In the genomic region with DNA sequence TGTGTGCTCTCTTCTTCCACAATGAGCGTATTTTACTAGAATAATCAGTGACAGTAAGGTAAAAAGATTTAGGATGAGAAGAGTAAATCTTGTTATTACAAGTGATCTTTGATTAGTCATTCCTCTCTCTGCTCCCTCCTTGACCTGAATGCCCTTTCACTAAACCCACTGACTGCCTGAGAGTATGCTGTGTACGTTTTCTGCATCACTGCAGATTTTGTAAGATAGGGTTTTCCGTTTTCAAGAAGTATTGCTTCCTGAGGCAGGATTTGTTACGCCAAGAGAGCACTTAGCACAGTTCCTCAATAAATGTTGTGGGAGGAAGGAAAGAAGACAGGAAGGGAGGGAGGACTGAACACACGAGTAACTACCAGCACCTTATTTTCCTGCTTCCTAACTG, we compare ENCODE assay signal across 9 cellular contexts. TPM values are rescaled to one million over a fixed set of nuclear protein-coding genes. Genes with fewer than 3 reads are reported as not detected.
DNase-seq lines count a peak whose midpoint lies in the region; ATAC-seq, FAIRE-seq and TF ChIP-seq lines count a peak whose summit lies in the region.
"Had no signal": no experiment of that assay in that cellular context is flagged by ENCODE, and none has a peak within 500 bp of the region (broad histone marks: within the 10 kb centered on the region; RNA-seq: fewer than 3 reads in every experiment).

No MANE protein-coding gene starts in this region.

- H3K4me2 ChIP-seq in astrocyte (ENCODE audit: low read length) (peak overlapping the region; percentile 1), neuronal stem cell (ENCODE audit: insufficient read depth, low read length, poor library complexity, severe bottlenecking) (no peak overlapping the region)

- H3K4me1 ChIP-seq in astrocyte (ENCODE audit: insufficient read depth, low read length) (peaks cover 11% of the 10 kb centered on the region), right atrium auricular region (no peaks in the 10 kb centered on the region), Peyer's patch (peaks cover 0 to 35% (median 0%) of the 10 kb centered on the region in 4 donors), neuronal stem cell (ENCODE audit: control insufficient read depth in 2 of 2, insufficient read depth in 1 of 2, low read depth in 1 of 2, low read length in 2 of 2) (peaks cover 0 to 14% of the 10 kb centered on the region in 2 donors)

- H3K14ac ChIP-seq in neuronal stem cell (ENCODE audit: low read length), result no peak overlapping the region

- H3K27ac Mint-ChIP-seq in CD14-positive monocyte, result peak overlapping the region; percentile 90 to 98 (median 97)
- H3K27ac Mint-ChIP-seq in astrocyte (ENCODE audit: unreplicated experiment), result no peak overlapping the region

- no peak overlapping the region for H4K91ac ChIP-seq in neuronal stem cell (ENCODE audit: low read depth, low read length, poor library complexity)

- H3K4me3 ChIP-seq in astrocyte (ENCODE audit: insufficient read depth, low read depth, low read length), result no peak overlapping the region
- H3K4me3 ChIP-seq in right atrium auricular region, result no peak overlapping the region
- H3K4me3 ChIP-seq in Peyer's patch, result no peak overlapping the region
- no peak overlapping the region for H3K4me3 ChIP-seq in neuronal stem cell (ENCODE audit: low read length in 2 of 2)
- H3K4me3 ChIP-seq: heart right ventricle had no signal

- peak; percentile 76 for DNase-seq in CD14-positive monocyte (ENCODE audit: low spot score)
- no peak for DNase-seq in astrocyte (ENCODE audit: low read depth)
- DNase-seq in nucleus accumbens (lab: John Stamatoyannopoulos, UW), result no peak
- DNase-seq in right atrium auricular region (ENCODE audit: low spot score), result no peak
- no peak for DNase-seq in Peyer's patch
- no peak for DNase-seq in neuronal stem cell (ENCODE audit: low spot score)
- DNase-seq: heart right ventricle had no signal

- H3K9me3 ChIP-seq in astrocyte (ENCODE audit: insufficient read depth, low read depth, low read length), result no peaks in the 10 kb centered on the region
- H3K9me3 ChIP-seq in right atrium auricular region, result no peaks in the 10 kb centered on the region
- no peaks in the 10 kb centered on the region for H3K9me3 ChIP-seq in Peyer's patch
- H3K9me3 ChIP-seq in neuronal stem cell (replicated peaks in 1 of 2; ENCODE audit: control insufficient read depth in 2 of 2, insufficient read depth in 1 of 2, low read depth in 1 of 2, low read length in 2 of 2), result no peaks in the 10 kb centered on the region
- H3K9me3 ChIP-seq: heart right ventricle had no signal

- H3K23ac ChIP-seq in neuronal stem cell (ENCODE audit: low read depth, low read length, poor library complexity), result no peak overlapping the region

- peaks cover 68% of the 10 kb centered on the region for H3K4me1 Mint-ChIP-seq in CD14-positive monocyte
- peaks cover 13% of the 10 kb centered on the region for H3K4me1 Mint-ChIP-seq in astrocyte (ENCODE audit: low read depth, unreplicated experiment)

- peaks cover 35 to 69% (median 48%) of the 10 kb centered on the region in 3 donors for H3K27me3 Mint-ChIP-seq in CD14-positive monocyte (ENCODE audit: low read depth in 3 of 3)
- H3K27me3 Mint-ChIP-seq in astrocyte (ENCODE audit: low read depth, unreplicated experiment), result peaks cover 29% of the 10 kb centered on the region

- no peak for TF ChIP-seq CTCF in CD14-positive monocyte (IDR thresholded peaks at IDR 0.05)
- no peak for TF ChIP-seq CTCF in astrocyte (IDR thresholded peaks at IDR 0.05; ENCODE audit: insufficient read depth, low read depth, low read length)
- no peak for TF ChIP-seq CTCF in right atrium auricular region (IDR thresholded peaks at IDR 0.05)
- no peak for TF ChIP-seq CTCF in Peyer's patch (IDR thresholded peaks at IDR 0.05)

- peaks cover 17 to 45% of the 10 kb centered on the region in 2 donors for H3K36me3 Mint-ChIP-seq in CD14-positive monocyte
- H3K36me3 Mint-ChIP-seq in astrocyte (ENCODE audit: low read depth, unreplicated experiment), result no peaks in the 10 kb centered on the region

- intact Hi-C loops in CD14-positive monocyte (cut with micrococcal nuclease), result loop anchor here in 1 of 2 donors (1.0 kb wide), 1 partner anchor 12 kb away; no protein-coding TSS in a partner anchor

- no peak overlapping the region for H2BK15ac ChIP-seq in neuronal stem cell (ENCODE audit: low read length)

- peaks cover 0 to 4% (median 0%) of the 10 kb centered on the region in 7 donors for H3K9me3 Mint-ChIP-seq in CD14-positive monocyte
- H3K9me3 Mint-ChIP-seq in astrocyte (ENCODE audit: unreplicated experiment), result no peaks in the 10 kb centered on the region

- no peaks in the 10 kb centered on the region for H3K27me3 ChIP-seq in astrocyte (ENCODE audit: insufficient read depth, low read length)
- no peaks in the 10 kb centered on the region for H3K27me3 ChIP-seq in right atrium auricular region
- no peaks in the 10 kb centered on the region for H3K27me3 ChIP-seq in Peyer's patch
- H3K27me3 ChIP-seq in neuronal stem cell (ENCODE audit: control insufficient read depth in 3 of 3, insufficient read depth in 3 of 3, low read depth in 1 of 3, low read length in 3 of 3), result peaks cover 0 to 3% (median 0%) of the 10 kb centered on the region in 3 experiments
- H3K27me3 ChIP-seq: heart right ventricle had no signal

- H3K79me2 ChIP-seq in astrocyte (ENCODE audit: insufficient read depth, low read length), result no peaks in the 10 kb centered on the region

- H3K4ac ChIP-seq in neuronal stem cell (ENCODE audit: low read length), result no peak overlapping the region

- H3K4me3 Mint-ChIP-seq in CD14-positive monocyte (peak overlapping the region; percentile 33 to 82), astrocyte (ENCODE audit: unreplicated experiment) (no peak overlapping the region)

- no CpG with 5 or more reads among the region's 5 CpGs for WGBS in neuronal stem cell (ENCODE audit: extremely low coverage in 2 of 2, insufficient read length in 2 of 2, insufficient replicate concordance in 1 of 2), 2 donors

- TF ChIP-seq POLR2A in Peyer's patch (IDR thresholded peaks at IDR 0.05), result no peak

- H2AFZ ChIP-seq in astrocyte (ENCODE audit: low read depth, low read length) (no peak overlapping the region), neuronal stem cell (ENCODE audit: low read length) (no peak overlapping the region)

- no peak overlapping the region for H2BK5ac ChIP-seq in neuronal stem cell (ENCODE audit: low read length)

- H2BK12ac ChIP-seq in neuronal stem cell (ENCODE audit: low read length), result no peak overlapping the region

- no peaks in the 10 kb centered on the region for H3K36me3 ChIP-seq in astrocyte (ENCODE audit: insufficient read depth, low read length)
- H3K36me3 ChIP-seq in right atrium auricular region, result no peaks in the 10 kb centered on the region
- no peaks in the 10 kb centered on the region for H3K36me3 ChIP-seq in Peyer's patch
- no peaks in the 10 kb centered on the region for H3K36me3 ChIP-seq in neuronal stem cell (replicated peaks in 1 of 2; ENCODE audit: control insufficient read depth in 2 of 2, insufficient read depth in 2 of 2, low read length in 2 of 2)
- H3K36me3 ChIP-seq: heart right ventricle had no signal

- no peaks in the 10 kb centered on the region for H3K79me1 ChIP-seq in neuronal stem cell (ENCODE audit: low read depth, low read length)

- no peak overlapping the region for H2BK120ac ChIP-seq in neuronal stem cell (ENCODE audit: low read depth, low read length)

- no peak overlapping the region for H3K9ac ChIP-seq in astrocyte (ENCODE audit: low read length)
- no peak overlapping the region for H3K9ac ChIP-seq in neuronal stem cell (ENCODE audit: low read depth, low read length, poor library complexity)

- H3K27ac ChIP-seq in astrocyte (ENCODE audit: low read depth, low read length), result no peak overlapping the region
- H3K27ac ChIP-seq in right atrium auricular region, result no peak overlapping the region
- no peak overlapping the region for H3K27ac ChIP-seq in Peyer's patch
- H3K27ac ChIP-seq in neuronal stem cell (replicated peaks; ENCODE audit: low read length), result no peak overlapping the region

- no peak overlapping the region for H3K18ac ChIP-seq in neuronal stem cell (ENCODE audit: low read length)

- H4K8ac ChIP-seq in neuronal stem cell (ENCODE audit: low read depth, low read length), result no peak overlapping the region

- H4K20me1 ChIP-seq in astrocyte (ENCODE audit: insufficient read depth, low read length), result no peaks in the 10 kb centered on the region

- H2AK5ac ChIP-seq in neuronal stem cell (ENCODE audit: low read depth, low read length), result no peak overlapping the region

- FAIRE-seq in astrocyte (lab: Jason Lieb, UNC), result no peak

- ATAC-seq in GM19351 (IDR thresholded peaks at IDR 0.05; ENCODE audit: unreplicated experiment), result peak; percentile 85
- ATAC-seq in HG03439 (IDR thresholded peaks at IDR 0.05; ENCODE audit: unreplicated experiment), result peak; percentile 56

RNA-seq across cellular contexts. Expression of a gene that starts 7.7 kb away (rescaled TPM):
- polyA plus RNA-seq in CD14-positive monocyte, result under 1 TPM; 0.30 to 0.67 TPM
- total RNA-seq in astrocyte (4.2 and 6.1 TPM in 2 replicates), right atrium auricular region (10 to 100 TPM in 1 of 2 donors, 1 to 10 TPM in 1; 4.7 to 11.1 TPM), Peyer's patch (100 to 1,000 TPM in 3 of 4 donors, 1 to 10 TPM in 1; 9.1 to 109 (median 104) TPM)
- polyA plus RNA-seq in neuronal stem cell (2013, experiment 1 of 2), result 0.15 TPM
- polyA plus RNA-seq in neuronal stem cell (2013, experiment 2 of 2), result 0.11 TPM

RNA-seq across cellular contexts. Expression of a gene that starts 15.3 kb away (rescaled TPM):
- polyA plus RNA-seq in CD14-positive monocyte, result 100 to 1,000 TPM; 176 to 373 TPM
- total RNA-seq in astrocyte (5.9 and 15.1 TPM in 2 replicates), right atrium auricular region (100 to 1,000 TPM; 212 to 299 TPM), Peyer's patch (10 to 100 TPM in 3 of 4 donors, 1 to 10 TPM in 1; 2.3 to 70.4 (median 14.1) TPM)
- polyA plus RNA-seq in neuronal stem cell (2013, experiment 1 of 2), result 1.4 TPM
- 1.1 TPM for polyA plus RNA-seq in neuronal stem cell (2013, experiment 2 of 2)

RNA-seq across cellular contexts. Expression of a gene that starts 44.7 kb away (rescaled TPM):
- not detected for polyA plus RNA-seq in CD14-positive monocyte
- total RNA-seq in astrocyte, result not detected in 2 replicates
- total RNA-seq in right atrium auricular region, result 10 to 100 TPM in 1 of 2 donors, 1 to 10 TPM in 1; 3.7 to 17.2 TPM
- 1 to 10 TPM in 3 of 4 donors, not detected in 1; 4.2 to 8.6 (median 5.8) TPM for total RNA-seq in Peyer's patch
- not detected for polyA plus RNA-seq in neuronal stem cell (2013, experiment 1 of 2)
- not detected for polyA plus RNA-seq in neuronal stem cell (2013, experiment 2 of 2)
